ENCODE assay signal across 26 cellular contexts in the genomic region with DNA sequence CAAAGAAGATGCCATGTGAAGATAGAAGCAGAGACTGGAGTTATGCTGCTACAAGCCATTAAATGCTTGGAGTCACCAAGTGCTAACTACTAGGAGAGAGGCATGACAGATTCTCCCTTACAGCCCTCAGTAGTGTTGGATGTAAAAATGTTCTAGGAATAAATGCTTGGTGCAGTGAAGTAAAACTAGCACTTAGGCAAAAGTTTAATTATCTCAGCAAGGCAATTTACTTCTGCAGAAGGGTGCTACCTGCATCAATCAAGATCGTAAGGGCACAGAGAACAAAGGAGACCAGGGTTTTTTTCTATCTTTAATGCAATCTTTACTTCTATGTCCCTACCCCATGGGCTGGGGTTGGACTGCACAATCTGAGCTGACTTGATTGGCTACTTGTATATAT.
"Had no signal": no experiment of that assay in that cellular context is flagged by ENCODE, and none has a peak within 500 bp of the region (broad histone marks: within the 10 kb centered on the region; RNA-seq: fewer than 3 reads in every experiment).

No MANE protein-coding gene starts in this region.

- H3K79me2 ChIP-seq: hepatocyte had no signal

- H3K4me1 ChIP-seq: colonic mucosa, esophagus squamous epithelium, left lung had no signal

- H3K4me3 ChIP-seq: colonic mucosa, esophagus squamous epithelium, gastrocnemius medialis, hepatocyte, left lung, lower lobe of right lung, mucosa of descending colon had no signal

- DNase-seq: colonic mucosa; cortex of kidney; effector CD8-positive, alpha-beta T cell; effector memory CD8-positive, alpha-beta T cell; endodermal cell; erythroblast; esophagus squamous epithelium; foreskin fibroblast; foreskin melanocyte; gastrocnemius medialis; glutamatergic neuron; head of caudate nucleus; hypothalamus; immature natural killer cell; left cardiac atrium; left lung; left ventricle myocardium superior; lower lobe of right lung; mesenchymal stem cell; mucosa of descending colon; naive B cell had no signal

- H3K27ac ChIP-seq: colonic mucosa, epithelial cell of prostate, esophagus squamous epithelium, gastrocnemius medialis, hepatocyte, left lung, lower lobe of right lung had no signal

- H3K4me2 ChIP-seq: hepatocyte had no signal

- H2AFZ ChIP-seq: hepatocyte had no signal

- H3K9me3 ChIP-seq: colonic mucosa, gastrocnemius medialis, lower lobe of right lung had no signal

- H3K27me3 ChIP-seq: colonic mucosa, esophagus squamous epithelium, gastrocnemius medialis, hepatocyte, left lung had no signal

- FAIRE-seq: endometrium, keratinocyte had no signal

- ATAC-seq: effector memory CD8-positive, alpha-beta T cell; esophagus mucosa; gastrocnemius medialis; left cardiac atrium; left lung; left ventricle myocardium superior; lower lobe of right lung; mucosa of descending colon had no signal

- H3K36me3 ChIP-seq: colonic mucosa, esophagus squamous epithelium, gastrocnemius medialis, left lung, lower lobe of right lung had no signal
